8 cellular contexts compared by ENCODE assay signal in the genomic region with DNA sequence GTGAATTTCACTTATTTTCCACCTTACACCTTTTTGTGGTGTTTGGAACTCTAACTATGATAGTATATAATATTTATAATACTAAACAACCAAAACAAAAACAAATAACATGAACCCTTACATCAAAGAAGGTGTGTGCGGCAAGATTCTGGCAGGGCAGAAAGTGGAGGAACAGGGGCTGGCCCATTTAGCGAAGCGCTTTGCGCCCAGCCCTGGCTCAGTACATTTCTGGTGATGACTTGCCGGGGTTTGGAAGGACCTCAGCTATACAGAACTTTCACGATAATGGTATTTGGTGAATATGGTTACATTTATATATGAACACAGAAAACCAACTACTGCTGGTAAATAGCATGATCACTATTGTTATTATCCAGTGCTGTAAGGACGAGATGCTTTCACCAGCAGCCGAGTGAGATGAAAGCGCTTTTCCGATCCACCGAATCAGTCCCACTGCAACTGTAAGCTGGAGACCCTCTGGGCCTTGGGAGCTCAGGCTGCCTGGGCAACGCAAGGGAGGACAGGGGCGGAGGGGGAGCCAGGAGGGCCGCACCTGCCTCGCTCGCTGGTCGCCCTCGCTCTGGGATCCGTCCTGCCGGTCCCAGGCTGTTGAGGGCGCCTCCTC.
A peak's percentile ranks its signal among the peaks of the same experiment; 100 is the strongest.
DNase-seq lines count a peak whose midpoint lies in the region; ATAC-seq and TF ChIP-seq lines count a peak whose summit lies in the region.

No MANE protein-coding gene starts in this region.

- H3K9ac ChIP-seq in neural cell (ENCODE audit: low read length) = peak overlapping the region; percentile 50

- no peaks in the 10 kb centered on the region for H3F3A ChIP-seq in neural cell (ENCODE audit: insufficient read depth, low read length, poor library complexity, severe bottlenecking)

- no peak for TF ChIP-seq POLR2A in GM18505 (IDR thresholded peaks at IDR 0.05; ENCODE audit: borderline replicate concordance, extremely low read depth, insufficient read depth, insufficient read length)

- H3K4me1 Mint-ChIP-seq in dendritic cell treated with granulocyte-macrophage colony-stimulating factor and Interleukin-4, amounts not matched to agents 40 ng/mL and 50 ng/mL, for 4 days (ENCODE audit: low read depth) = peaks cover 19% of the 10 kb centered on the region

- no peaks in the 10 kb centered on the region for H3K9me2 ChIP-seq in neural cell (ENCODE audit: insufficient read depth, low read length)

- H3K36me3 Mint-ChIP-seq in dendritic cell treated with granulocyte-macrophage colony-stimulating factor and Interleukin-4, amounts not matched to agents 40 ng/mL and 50 ng/mL, for 4 days (ENCODE audit: low read depth) = no peaks in the 10 kb centered on the region

- H3K4me2 ChIP-seq in neural cell (ENCODE audit: low read length) = no peak overlapping the region

- no peak for TF ChIP-seq RAD21 in neural cell (conservative IDR thresholded peaks at IDR 0.05)

- H3K9me3 ChIP-seq in neural cell (ENCODE audit: low read length) = no peaks in the 10 kb centered on the region

- no peaks in the 10 kb centered on the region for H3K9me3 Mint-ChIP-seq in dendritic cell treated with granulocyte-macrophage colony-stimulating factor and Interleukin-4, amounts not matched to agents 40 ng/mL and 50 ng/mL, for 4 days

- no peak overlapping the region for H2AFZ ChIP-seq in neural cell (ENCODE audit: low read depth, low read length)

- no peak for TF ChIP-seq CTCF in neural cell (IDR thresholded peaks at IDR 0.05; ENCODE audit: poor library complexity, severe bottlenecking)

- no peak overlapping the region for H3K27ac ChIP-seq in neural cell (ENCODE audit: low read length)

- peak overlapping the region; percentile 64 for H3K4me3 ChIP-seq in neural cell (ENCODE audit: low read length)

- peak overlapping the region; percentile 90 for H3K27ac Mint-ChIP-seq in dendritic cell treated with granulocyte-macrophage colony-stimulating factor and Interleukin-4, amounts not matched to agents 40 ng/mL and 50 ng/mL, for 4 days

- H3K27me3 ChIP-seq in neural cell (ENCODE audit: insufficient read depth, low read depth, low read length) = peaks cover 35% of the 10 kb centered on the region

- no peaks in the 10 kb centered on the region for H4K20me1 ChIP-seq in neural cell (ENCODE audit: insufficient read depth)

- no peaks in the 10 kb centered on the region for H3K79me2 ChIP-seq in neural cell (replicated peaks; ENCODE audit: insufficient read depth, low read length)

- peaks cover 17% of the 10 kb centered on the region for H3K27me3 Mint-ChIP-seq in dendritic cell treated with granulocyte-macrophage colony-stimulating factor and Interleukin-4, amounts not matched to agents 40 ng/mL and 50 ng/mL, for 4 days

- DNase-seq in NCI-H2227 (lab: John Stamatoyannopoulos, UW; ENCODE audit: unreplicated experiment) = peak; percentile 78
- no peak for DNase-seq in NCI-H510A treated with DMSO at 0.1 percent for 48 hours (lab: John Stamatoyannopoulos, UW)

- peak overlapping the region; percentile 81 for H3K4me3 Mint-ChIP-seq in dendritic cell treated with granulocyte-macrophage colony-stimulating factor and Interleukin-4, amounts not matched to agents 40 ng/mL and 50 ng/mL, for 4 days

- ATAC-seq in GM19324 (IDR thresholded peaks at IDR 0.05; ENCODE audit: low FRiP score, unreplicated experiment) (peak; percentile 2), GM18867 (IDR thresholded peaks at IDR 0.05; ENCODE audit: unreplicated experiment) (no peak), HG03095 (IDR thresholded peaks at IDR 0.05; ENCODE audit: unreplicated experiment) (no peak), GM18505 (IDR thresholded peaks at IDR 0.05; ENCODE audit: unreplicated experiment) (no peak)

- no peak for TF ChIP-seq EP300 in neural cell (conservative IDR thresholded peaks at IDR 0.05; ENCODE audit: poor library complexity, severe bottlenecking)

- H3K36me3 ChIP-seq in neural cell (ENCODE audit: insufficient read depth, low read length) = no peaks in the 10 kb centered on the region

- intact Hi-C loops in dendritic cell treated with granulocyte-macrophage colony-stimulating factor and Interleukin-4, amounts not matched to agents 40 ng/mL and 50 ng/mL, for 4 days (cut with micrococcal nuclease) = loop anchor here (5.0 to 10.0 kb wide), 2 partner anchors 88 to 260 kb away; no protein-coding TSS in a partner anchor

TF ChIP-seq in neural cell, 6 proteins besides CTCF, POLR2A, EP300 and RAD21:
- no peak for TF ChIP-seq TAF1 (IDR thresholded peaks at IDR 0.05; ENCODE audit: low read depth)
- TF ChIP-seq MXI1 (conservative IDR thresholded peaks at IDR 0.05; ENCODE audit: poor library complexity, severe bottlenecking) = no peak
- TF ChIP-seq, protein P1, sequence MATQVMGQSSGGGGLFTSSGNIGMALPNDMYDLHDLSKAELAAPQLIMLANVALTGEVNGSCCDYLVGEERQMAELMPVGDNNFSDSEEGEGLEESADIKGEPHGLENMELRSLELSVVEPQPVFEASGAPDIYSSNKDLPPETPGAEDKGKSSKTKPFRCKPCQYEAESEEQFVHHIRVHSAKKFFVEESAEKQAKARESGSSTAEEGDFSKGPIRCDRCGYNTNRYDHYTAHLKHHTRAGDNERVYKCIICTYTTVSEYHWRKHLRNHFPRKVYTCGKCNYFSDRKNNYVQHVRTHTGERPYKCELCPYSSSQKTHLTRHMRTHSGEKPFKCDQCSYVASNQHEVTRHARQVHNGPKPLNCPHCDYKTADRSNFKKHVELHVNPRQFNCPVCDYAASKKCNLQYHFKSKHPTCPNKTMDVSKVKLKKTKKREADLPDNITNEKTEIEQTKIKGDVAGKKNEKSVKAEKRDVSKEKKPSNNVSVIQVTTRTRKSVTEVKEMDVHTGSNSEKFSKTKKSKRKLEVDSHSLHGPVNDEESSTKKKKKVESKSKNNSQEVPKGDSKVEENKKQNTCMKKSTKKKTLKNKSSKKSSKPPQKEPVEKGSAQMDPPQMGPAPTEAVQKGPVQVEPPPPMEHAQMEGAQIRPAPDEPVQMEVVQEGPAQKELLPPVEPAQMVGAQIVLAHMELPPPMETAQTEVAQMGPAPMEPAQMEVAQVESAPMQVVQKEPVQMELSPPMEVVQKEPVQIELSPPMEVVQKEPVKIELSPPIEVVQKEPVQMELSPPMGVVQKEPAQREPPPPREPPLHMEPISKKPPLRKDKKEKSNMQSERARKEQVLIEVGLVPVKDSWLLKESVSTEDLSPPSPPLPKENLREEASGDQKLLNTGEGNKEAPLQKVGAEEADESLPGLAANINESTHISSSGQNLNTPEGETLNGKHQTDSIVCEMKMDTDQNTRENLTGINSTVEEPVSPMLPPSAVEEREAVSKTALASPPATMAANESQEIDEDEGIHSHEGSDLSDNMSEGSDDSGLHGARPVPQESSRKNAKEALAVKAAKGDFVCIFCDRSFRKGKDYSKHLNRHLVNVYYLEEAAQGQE (IDR thresholded peaks at IDR 0.05; ENCODE audit: borderline replicate concordance) = no peak
- no peak for TF ChIP-seq EZH2 (IDR thresholded peaks at IDR 0.05; ENCODE audit: borderline replicate concordance, insufficient read depth, low read length, poor library complexity, severe bottlenecking)
- no peak for TF ChIP-seq POLR2AphosphoS5 (IDR thresholded peaks at IDR 0.05)
- no peak for TF ChIP-seq SMC3 (conservative IDR thresholded peaks at IDR 0.05; ENCODE audit: poor library complexity)
